Comparison of ENCODE assay signal across 3 cellular contexts in genomic region chr2:112006076-112006410, GRCh38.
TF ChIP-seq lines count a peak whose summit lies in the region.

No MANE protein-coding gene starts in this region.

TF ChIP-seq in HepG2, 621 proteins besides CTCF, POLR2A, EP300 and RAD21:
- no peak for TF ChIP-seq RBM22 (optimal IDR thresholded peaks at IDR 0.05; ENCODE audit: low read length)
- TF ChIP-seq CEBPG (CRISPR knock-in tag; IDR thresholded peaks at IDR 0.05) = no peak
- no peak for TF ChIP-seq ZNF280D (CRISPR knock-in tag; IDR thresholded peaks at IDR 0.05)

TF ChIP-seq in GM23338, 12 proteins besides CTCF, POLR2A, EP300 and RAD21:
- TF ChIP-seq ZNF462 (CRISPR knock-in tag; IDR thresholded peaks at IDR 0.05) (no peak), ZNF331 (CRISPR knock-in tag; IDR thresholded peaks at IDR 0.05; ENCODE audit: low read depth) (no peak)

TF ChIP-seq in SK-N-SH treated with all-trans-retinoic acid at 6 μM for 48 hours, 23 proteins besides CTCF, POLR2A, EP300 and RAD21:
- TF ChIP-seq ZNF565 (CRISPR knock-in tag; conservative IDR thresholded peaks at IDR 0.05; ENCODE audit: low read depth) = no peak
- TF ChIP-seq SNAI2 (CRISPR knock-in tag; IDR thresholded peaks at IDR 0.05) = no peak
- TF ChIP-seq RARB (CRISPR knock-in tag; IDR thresholded peaks at IDR 0.05) = no peak
- no peak for TF ChIP-seq ZFP30 (CRISPR knock-in tag; IDR thresholded peaks at IDR 0.05)
- TF ChIP-seq CSRNP3 (CRISPR knock-in tag; IDR thresholded peaks at IDR 0.05) = no peak
- no peak for TF ChIP-seq ZC3H10 (CRISPR knock-in tag; IDR thresholded peaks at IDR 0.05)
- no peak for TF ChIP-seq ZNF70 (CRISPR knock-in tag; IDR thresholded peaks at IDR 0.05)
- TF ChIP-seq POU6F1 (CRISPR knock-in tag; IDR thresholded peaks at IDR 0.05; ENCODE audit: borderline replicate concordance, low read depth) = no peak
- no peak for TF ChIP-seq ESRRG (CRISPR knock-in tag; IDR thresholded peaks at IDR 0.05)
- TF ChIP-seq PATZ1 (CRISPR knock-in tag; IDR thresholded peaks at IDR 0.05; ENCODE audit: borderline replicate concordance) = no peak
- no peak for TF ChIP-seq PPARA (CRISPR knock-in tag; IDR thresholded peaks at IDR 0.05; ENCODE audit: borderline replicate concordance)
- no peak for TF ChIP-seq BACH2 (CRISPR knock-in tag; IDR thresholded peaks at IDR 0.05; ENCODE audit: borderline replicate concordance)
- TF ChIP-seq ISL1 (CRISPR knock-in tag; IDR thresholded peaks at IDR 0.05) = no peak
- no peak for TF ChIP-seq GLIS3 (CRISPR knock-in tag; IDR thresholded peaks at IDR 0.05)
- no peak for TF ChIP-seq ZNF8 (CRISPR knock-in tag; IDR thresholded peaks at IDR 0.05)
- TF ChIP-seq TCF4 (CRISPR knock-in tag; IDR thresholded peaks at IDR 0.05; ENCODE audit: borderline replicate concordance) = no peak
- no peak for TF ChIP-seq ZFP3 (CRISPR knock-in tag; IDR thresholded peaks at IDR 0.05)
- TF ChIP-seq CSDC2 (CRISPR knock-in tag; IDR thresholded peaks at IDR 0.05) = no peak
- no peak for TF ChIP-seq TOX (CRISPR knock-in tag; IDR thresholded peaks at IDR 0.05; ENCODE audit: borderline replicate concordance)
- TF ChIP-seq CREB5 (CRISPR knock-in tag; IDR thresholded peaks at IDR 0.05; ENCODE audit: low read depth) = no peak
